18 cellular contexts compared by ENCODE assay signal in the genomic region with DNA sequence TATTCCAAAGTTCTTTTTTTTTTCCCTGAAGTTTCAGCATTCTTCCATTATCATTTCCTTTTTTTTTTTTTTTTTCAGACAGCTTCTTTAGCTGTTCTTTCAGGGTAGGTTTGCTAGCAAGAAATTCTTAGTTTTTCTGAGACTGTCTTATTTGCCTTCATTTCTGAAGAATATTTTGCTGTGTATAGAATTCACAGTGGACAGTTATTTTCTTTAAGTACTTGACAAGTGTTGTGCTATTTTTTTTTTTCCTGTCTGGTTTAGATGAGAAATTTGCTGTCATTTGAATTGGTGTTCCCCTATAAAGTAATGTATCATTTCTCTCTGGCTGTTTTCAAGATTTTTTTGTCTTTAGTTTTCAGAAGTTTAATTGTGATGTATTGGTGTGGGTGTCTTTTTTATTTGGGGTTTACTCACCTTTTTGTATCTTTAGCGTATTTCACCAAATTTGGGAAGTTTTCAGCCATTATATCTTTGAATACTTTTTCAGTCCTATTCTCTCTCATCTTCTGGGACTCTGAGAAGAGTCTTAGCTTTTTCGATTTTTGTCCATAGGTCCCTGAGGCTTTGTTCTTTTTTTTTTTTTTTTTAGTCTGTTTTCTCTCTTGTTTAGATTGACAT. TPM values are rescaled to one million over a fixed set of nuclear protein-coding genes. Genes with fewer than 3 reads are reported as not detected.
A peak's percentile ranks its signal among the peaks of the same experiment; 100 is the strongest.
DNase-seq lines count a peak whose midpoint lies in the region; ATAC-seq, FAIRE-seq and TF ChIP-seq lines count a peak whose summit lies in the region.
"Had no signal": no experiment of that assay in that cellular context is flagged by ENCODE, and none has a peak within 500 bp of the region (broad histone marks: within the 10 kb centered on the region; RNA-seq: fewer than 3 reads in every experiment).

No MANE protein-coding gene starts in this region.

- H3K27ac Mint-ChIP-seq in natural killer cell (peak overlapping the region in 1 of 2 donors; percentile 66), astrocyte (ENCODE audit: unreplicated experiment) (no peak overlapping the region)
- no peak overlapping the region for H3K27ac Mint-ChIP-seq in natural killer cell treated with Interleukin-12 subunit alpha and Interleukin-12 subunit beta and Interleukin-15 and Interleukin-18, amount 100 ng/mL, for 72 hours
- peak overlapping the region; percentile 20 for H3K27ac Mint-ChIP-seq in stimulated activated naive B cell treated with anti-CD40 and anti-IgM and Interleukin-4, amounts not matched to agents 10 μg/mL and 1 μg/mL and 100 μg/mL, for 72 hours
- no peak overlapping the region for H3K27ac Mint-ChIP-seq in naive thymus-derived CD8-positive, alpha-beta T cell

- POLR2A ChIA-PET in naive thymus-derived CD8-positive, alpha-beta T cell (lab: Charles Lee), result no interaction called here

- no peaks in the 10 kb centered on the region for H3K9me3 Mint-ChIP-seq in natural killer cell
- no peaks in the 10 kb centered on the region for H3K9me3 Mint-ChIP-seq in natural killer cell treated with Interleukin-12 subunit alpha and Interleukin-12 subunit beta and Interleukin-15 and Interleukin-18, amount 100 ng/mL, for 72 hours
- H3K9me3 Mint-ChIP-seq in astrocyte (ENCODE audit: unreplicated experiment), result peaks cover 3% of the 10 kb centered on the region
- peaks cover 2 to 8% of the 10 kb centered on the region in 2 donors for H3K9me3 Mint-ChIP-seq in stimulated activated naive B cell treated with anti-CD40 and anti-IgM and Interleukin-4, amounts not matched to agents 10 μg/mL and 1 μg/mL and 100 μg/mL, for 72 hours
- peaks cover 0 to 60% (median 0%) of the 10 kb centered on the region in 9 donors for H3K9me3 Mint-ChIP-seq in naive thymus-derived CD8-positive, alpha-beta T cell

- TF ChIP-seq CTCF in natural killer cell (IDR thresholded peaks at IDR 0.05), result no peak
- no peak for TF ChIP-seq CTCF in astrocyte (IDR thresholded peaks at IDR 0.05; ENCODE audit: insufficient read depth, low read depth, low read length)

- H3K36me3 ChIP-seq in astrocyte (ENCODE audit: insufficient read depth, low read length), result no peaks in the 10 kb centered on the region

- no peaks in the 10 kb centered on the region for H3K27me3 ChIP-seq in astrocyte (ENCODE audit: insufficient read depth, low read length)

- peaks cover 90% of the 10 kb centered on the region for H3K79me2 ChIP-seq in astrocyte (ENCODE audit: insufficient read depth, low read length)

- FAIRE-seq in GM19239 (lab: Jason Lieb, UNC) (peak; percentile 11), astrocyte (lab: Jason Lieb, UNC) (peak; percentile 77)
- FAIRE-seq: A204.1, GM12892 had no signal

- peaks cover 31 to 77% of the 10 kb centered on the region in 2 donors for H3K4me1 Mint-ChIP-seq in natural killer cell
- H3K4me1 Mint-ChIP-seq in natural killer cell treated with Interleukin-12 subunit alpha and Interleukin-12 subunit beta and Interleukin-15 and Interleukin-18, amount 100 ng/mL, for 72 hours (ENCODE audit: low read depth in 2 of 2), result peaks cover 37 to 62% of the 10 kb centered on the region in 2 donors
- peaks cover 7% of the 10 kb centered on the region for H3K4me1 Mint-ChIP-seq in astrocyte (ENCODE audit: low read depth, unreplicated experiment)
- peaks cover 33 to 46% of the 10 kb centered on the region in 2 donors for H3K4me1 Mint-ChIP-seq in stimulated activated naive B cell treated with anti-CD40 and anti-IgM and Interleukin-4, amounts not matched to agents 10 μg/mL and 1 μg/mL and 100 μg/mL, for 72 hours
- peaks cover 16 to 59% (median 36%) of the 10 kb centered on the region in 4 donors for H3K4me1 Mint-ChIP-seq in naive thymus-derived CD8-positive, alpha-beta T cell

- H3K9ac ChIP-seq in astrocyte (ENCODE audit: low read length), result no peak overlapping the region

- DNase-seq in natural killer cell, result no peak
- DNase-seq in natural killer cell treated with Interleukin-12 subunit alpha and Interleukin-12 subunit beta and Interleukin-15 and Interleukin-18, amount 100 ng/mL, for 72 hours (ENCODE audit: low spot score), result no peak
- no peak for DNase-seq in GM19239 (ENCODE audit: insufficient read length, low spot score)
- no peak for DNase-seq in astrocyte (ENCODE audit: low read depth)
- no peak for DNase-seq in stimulated activated naive B cell treated with anti-CD40 and anti-IgM and Interleukin-4, amounts not matched to agents 10 μg/mL and 1 μg/mL and 100 μg/mL, for 72 hours
- DNase-seq in ACHN, result no peak
- DNase-seq in posterior vena cava (ENCODE audit: low spot score), result no peak
- no peak for DNase-seq in naive thymus-derived CD8-positive, alpha-beta T cell
- DNase-seq: DMS 273 treated with DMSO at 0.1 percent for 48 hours, HCEC 1CT, KG1 had no signal

- no peaks in the 10 kb centered on the region for H3K9me3 ChIP-seq in astrocyte (ENCODE audit: insufficient read depth, low read depth, low read length)

- peaks cover 46% of the 10 kb centered on the region for H4K20me1 ChIP-seq in astrocyte (ENCODE audit: insufficient read depth, low read length)

- intact Hi-C loops in natural killer cell (cut with micrococcal nuclease) (no loop called here), posterior vena cava (cut with DNase I) (loop anchor here in 1 of 2 donors (10.0 kb wide), 1 partner anchor 742 kb away; no protein-coding TSS in a partner anchor)

- H2AFZ ChIP-seq in astrocyte (ENCODE audit: low read depth, low read length), result no peak overlapping the region

- no peak for ATAC-seq in natural killer cell
- no peak for ATAC-seq in natural killer cell treated with Interleukin-12 subunit alpha and Interleukin-12 subunit beta and Interleukin-15 and Interleukin-18, amount 100 ng/mL, for 72 hours
- no peak for ATAC-seq in stimulated activated naive B cell treated with anti-CD40 and anti-IgM and Interleukin-4, amounts not matched to agents 10 μg/mL and 1 μg/mL and 100 μg/mL, for 72 hours (replicated peaks)
- ATAC-seq in naive thymus-derived CD8-positive, alpha-beta T cell, result no peak

- H3K4me1 ChIP-seq in astrocyte (ENCODE audit: insufficient read depth, low read length), result no peaks in the 10 kb centered on the region

- no peaks in the 10 kb centered on the region for H3K27me3 Mint-ChIP-seq in natural killer cell (ENCODE audit: low read depth in 2 of 2)
- no peaks in the 10 kb centered on the region for H3K27me3 Mint-ChIP-seq in natural killer cell treated with Interleukin-12 subunit alpha and Interleukin-12 subunit beta and Interleukin-15 and Interleukin-18, amount 100 ng/mL, for 72 hours
- no peaks in the 10 kb centered on the region for H3K27me3 Mint-ChIP-seq in astrocyte (ENCODE audit: low read depth, unreplicated experiment)
- H3K27me3 Mint-ChIP-seq in stimulated activated naive B cell treated with anti-CD40 and anti-IgM and Interleukin-4, amounts not matched to agents 10 μg/mL and 1 μg/mL and 100 μg/mL, for 72 hours, result no peaks in the 10 kb centered on the region
- no peaks in the 10 kb centered on the region for H3K27me3 Mint-ChIP-seq in naive thymus-derived CD8-positive, alpha-beta T cell
- H3K27me3 Mint-ChIP-seq: IgD-negative memory B cell had no signal

- no peak overlapping the region for H3K4me3 ChIP-seq in astrocyte (ENCODE audit: insufficient read depth, low read depth, low read length)

- H3K27ac ChIP-seq in astrocyte (ENCODE audit: low read depth, low read length), result no peak overlapping the region

- in situ Hi-C loops in ACHN (cut with HindIII; ENCODE audit: low pct_ligation_motif_present, low pct_unique_long_range_greater_than_20kb, low sequenced_read_pairs), result no loop called here

- no peak overlapping the region for H3K4me2 ChIP-seq in astrocyte (ENCODE audit: low read length)

- H3K4me3 Mint-ChIP-seq in natural killer cell (peak overlapping the region; percentile 21), astrocyte (ENCODE audit: unreplicated experiment) (no peak overlapping the region)
- no peak overlapping the region for H3K4me3 Mint-ChIP-seq in natural killer cell treated with Interleukin-12 subunit alpha and Interleukin-12 subunit beta and Interleukin-15 and Interleukin-18, amount 100 ng/mL, for 72 hours
- no peak overlapping the region for H3K4me3 Mint-ChIP-seq in stimulated activated naive B cell treated with anti-CD40 and anti-IgM and Interleukin-4, amounts not matched to agents 10 μg/mL and 1 μg/mL and 100 μg/mL, for 72 hours
- H3K4me3 Mint-ChIP-seq in naive thymus-derived CD8-positive, alpha-beta T cell, result peak overlapping the region in 1 of 10 donors; percentile 10

- H3K36me3 Mint-ChIP-seq in natural killer cell, result peaks cover 16% of the 10 kb centered on the region
- peaks cover 12% of the 10 kb centered on the region for H3K36me3 Mint-ChIP-seq in natural killer cell treated with Interleukin-12 subunit alpha and Interleukin-12 subunit beta and Interleukin-15 and Interleukin-18, amount 100 ng/mL, for 72 hours
- H3K36me3 Mint-ChIP-seq in astrocyte (ENCODE audit: low read depth, unreplicated experiment), result peaks cover 1% of the 10 kb centered on the region
- H3K36me3 Mint-ChIP-seq in stimulated activated naive B cell treated with anti-CD40 and anti-IgM and Interleukin-4, amounts not matched to agents 10 μg/mL and 1 μg/mL and 100 μg/mL, for 72 hours, result peaks cover 5 to 30% of the 10 kb centered on the region in 2 donors
- H3K36me3 Mint-ChIP-seq in naive thymus-derived CD8-positive, alpha-beta T cell, result peaks cover 2 to 20% (median 12%) of the 10 kb centered on the region in 3 donors

RNA-seq across cellular contexts. Expression of gene KDM6A, which starts 23.7 kb away (rescaled TPM):
- total RNA-seq in natural killer cell (100 to 1,000 TPM in 1 of 3 donors, 10 to 100 TPM in 2; 60.8 to 121 (median 73.1) TPM), astrocyte (33.6 and 44.0 TPM in 2 replicates), posterior vena cava (10 to 100 TPM; 24.2 to 27.3 TPM)
- 10 to 100 TPM; 31.9 to 68.6 TPM for total RNA-seq in natural killer cell treated with Interleukin-12 subunit alpha and Interleukin-12 subunit beta and Interleukin-15 and Interleukin-18, amount 100 ng/mL, for 72 hours
- total RNA-seq in naive thymus-derived CD8-positive, alpha-beta T cell, result 10 to 100 TPM; 44.5 to 47.2 TPM
- polyA plus RNA-seq in naive thymus-derived CD8-positive, alpha-beta T cell, result 10 to 100 TPM; 11.5 to 17.2 (median 15.2) TPM

RNA-seq across cellular contexts. Expression of gene DUSP21, which starts 52.9 kb away (rescaled TPM):
- total RNA-seq in natural killer cell (not detected), astrocyte (not detected in 2 replicates), posterior vena cava (not detected)
- total RNA-seq in natural killer cell treated with Interleukin-12 subunit alpha and Interleukin-12 subunit beta and Interleukin-15 and Interleukin-18, amount 100 ng/mL, for 72 hours, result not detected
- not detected for total RNA-seq in naive thymus-derived CD8-positive, alpha-beta T cell
- polyA plus RNA-seq in naive thymus-derived CD8-positive, alpha-beta T cell, result not detected
- total RNA-seq: G401, H4, HT-29 had no signal
- polyA plus RNA-seq: BJ, IgD-negative memory B cell had no signal
